30 cellular contexts compared by ENCODE assay signal in genomic region chr5:80302636-80303035, GRCh38. TPM values are rescaled to one million over a fixed set of nuclear protein-coding genes. Genes with fewer than 3 reads are reported as not detected.
"Had no signal": no experiment of that assay in that cellular context is flagged by ENCODE, and none has a peak within 500 bp of the region (broad histone marks: within the 10 kb centered on the region; RNA-seq: fewer than 3 reads in every experiment).

No MANE protein-coding gene starts in this region.

- H3K4me1 ChIP-seq: colonic mucosa, gastrocnemius medialis, right lobe of liver had no signal

- H3K27ac ChIP-seq: colonic mucosa, gastrocnemius medialis, ovary, right lobe of liver, transverse colon had no signal

- H3K4me1 Mint-ChIP-seq: activated CD4-positive, alpha-beta T cell treated with anti-CD3 and anti-CD28 coated beads for 36 hours; activated CD8-positive, alpha-beta memory T cell treated with anti-CD3 and anti-CD28 coated beads, Interleukin-2, amount 10 ng/mL, durations not matched to agents 7 days and 5 days; naive thymus-derived CD8-positive, alpha-beta T cell had no signal

- H3K36me3 Mint-ChIP-seq: activated CD8-positive, alpha-beta memory T cell treated with anti-CD3 and anti-CD28 coated beads, Interleukin-2, amount 10 ng/mL, durations not matched to agents 7 days and 5 days; activated naive CD8-positive, alpha-beta T cell; naive thymus-derived CD8-positive, alpha-beta T cell had no signal

- H3K4me3 ChIP-seq: colonic mucosa, gastrocnemius medialis, ovary, right lobe of liver, transverse colon had no signal

- H3K4me3 Mint-ChIP-seq: activated CD4-positive, alpha-beta T cell treated with anti-CD3 and anti-CD28 coated beads for 36 hours; activated CD8-positive, alpha-beta memory T cell treated with anti-CD3 and anti-CD28 coated beads, Interleukin-2, amount 10 ng/mL, durations not matched to agents 7 days and 5 days; activated CD8-positive, alpha-beta T cell treated with anti-CD3 and anti-CD28 coated beads, Interleukin-2, amount 10 ng/mL, durations not matched to agents 7 days and 5 days; activated naive CD8-positive, alpha-beta T cell; naive thymus-derived CD8-positive, alpha-beta T cell had no signal

- FAIRE-seq: islet of Langerhans had no signal

- DNase-seq: activated CD4-positive, alpha-beta T cell treated with anti-CD3 and anti-CD28 coated beads for 36 hours; activated CD4-positive, CD25-positive, alpha-beta regulatory T cell; activated CD8-positive, alpha-beta memory T cell treated with anti-CD3 and anti-CD28 coated beads, Interleukin-2, amount 10 ng/mL, durations not matched to agents 7 days and 5 days; activated CD8-positive, alpha-beta T cell treated with anti-CD3 and anti-CD28 coated beads, Interleukin-2, amount 10 ng/mL, durations not matched to agents 7 days and 5 days; activated effector memory CD4-positive, alpha-beta T cell treated with Interleukin-2 at 50 U/mL for 16 hours; activated naive CD4-positive, alpha-beta T cell treated with Interleukin-2 at 50 U/mL for 16 hours; activated T-cell treated with anti-CD3 and anti-CD28 coated beads, Interleukin-2, amount 50 U/mL, for 48 hours; anterior cingulate cortex; colonic mucosa; effector CD8-positive, alpha-beta T cell; gastrocnemius medialis; glutamatergic neuron; left ventricle myocardium superior; midbrain; naive thymus-derived CD8-positive, alpha-beta T cell; ovary; right lobe of liver; stimulated activated CD4-positive, alpha-beta T cell treated with anti-CD3 and anti-CD28 coated beads, Interleukin-2, amount 100 ng/mL, for 48 hours; stimulated activated naive CD4-positive, alpha-beta T cell treated with Interleukin-2 at 50 U/mL for 16 hours; transverse colon had no signal

- H3K36me3 ChIP-seq: colonic mucosa, gastrocnemius medialis, ovary, right lobe of liver, transverse colon had no signal

- H3K9me3 Mint-ChIP-seq: naive thymus-derived CD8-positive, alpha-beta T cell had no signal

- ATAC-seq: activated CD4-positive, alpha-beta T cell treated with anti-CD3 and anti-CD28 coated beads for 36 hours; activated CD8-positive, alpha-beta memory T cell treated with anti-CD3 and anti-CD28 coated beads, Interleukin-2, amount 10 ng/mL, durations not matched to agents 7 days and 5 days; activated CD8-positive, alpha-beta T cell treated with anti-CD3 and anti-CD28 coated beads, Interleukin-2, amount 10 ng/mL, durations not matched to agents 7 days and 5 days; gastrocnemius medialis; left ventricle myocardium superior; naive thymus-derived CD8-positive, alpha-beta T cell; right lobe of liver had no signal

- H3K9me3 ChIP-seq: colonic mucosa, gastrocnemius medialis, ovary, right lobe of liver, transverse colon had no signal

- H3K27me3 ChIP-seq: colonic mucosa, gastrocnemius medialis, ovary, right lobe of liver, transverse colon had no signal

- H3K27me3 Mint-ChIP-seq: activated CD4-positive, alpha-beta T cell treated with anti-CD3 and anti-CD28 coated beads for 36 hours; activated CD8-positive, alpha-beta memory T cell treated with anti-CD3 and anti-CD28 coated beads, Interleukin-2, amount 10 ng/mL, durations not matched to agents 7 days and 5 days; activated naive CD8-positive, alpha-beta T cell; naive thymus-derived CD8-positive, alpha-beta T cell; progenitor cell of endocrine pancreas had no signal

- H3K27ac Mint-ChIP-seq: activated CD4-positive, alpha-beta T cell treated with anti-CD3 and anti-CD28 coated beads for 36 hours; activated CD8-positive, alpha-beta memory T cell treated with anti-CD3 and anti-CD28 coated beads, Interleukin-2, amount 10 ng/mL, durations not matched to agents 7 days and 5 days; activated CD8-positive, alpha-beta T cell treated with anti-CD3 and anti-CD28 coated beads, Interleukin-2, amount 10 ng/mL, durations not matched to agents 7 days and 5 days; activated naive CD8-positive, alpha-beta T cell; naive thymus-derived CD8-positive, alpha-beta T cell; progenitor cell of endocrine pancreas had no signal

RNA-seq across cellular contexts. Expression of gene SPZ1, which starts 17.2 kb away (rescaled TPM):
- total RNA-seq: activated CD4-positive, alpha-beta T cell treated with anti-CD3 and anti-CD28 coated beads for 36 hours; activated CD8-positive, alpha-beta memory T cell treated with anti-CD3 and anti-CD28 coated beads, Interleukin-2, amount 10 ng/mL, durations not matched to agents 7 days and 5 days; activated CD8-positive, alpha-beta T cell treated with anti-CD3 and anti-CD28 coated beads, Interleukin-2, amount 10 ng/mL, durations not matched to agents 7 days and 5 days; colonic mucosa; dermis microvascular lymphatic vessel endothelial cell; epithelial cell of proximal tubule; gastrocnemius medialis; left ventricle myocardium superior; lung microvascular endothelial cell; naive thymus-derived CD8-positive, alpha-beta T cell; ovary; progenitor cell of endocrine pancreas; renal cortical epithelial cell; right lobe of liver; skeletal muscle tissue; temporal lobe; transverse colon; urinary bladder had no signal
